Comparison of ENCODE assay signal across 8 cellular contexts in the genomic region with DNA sequence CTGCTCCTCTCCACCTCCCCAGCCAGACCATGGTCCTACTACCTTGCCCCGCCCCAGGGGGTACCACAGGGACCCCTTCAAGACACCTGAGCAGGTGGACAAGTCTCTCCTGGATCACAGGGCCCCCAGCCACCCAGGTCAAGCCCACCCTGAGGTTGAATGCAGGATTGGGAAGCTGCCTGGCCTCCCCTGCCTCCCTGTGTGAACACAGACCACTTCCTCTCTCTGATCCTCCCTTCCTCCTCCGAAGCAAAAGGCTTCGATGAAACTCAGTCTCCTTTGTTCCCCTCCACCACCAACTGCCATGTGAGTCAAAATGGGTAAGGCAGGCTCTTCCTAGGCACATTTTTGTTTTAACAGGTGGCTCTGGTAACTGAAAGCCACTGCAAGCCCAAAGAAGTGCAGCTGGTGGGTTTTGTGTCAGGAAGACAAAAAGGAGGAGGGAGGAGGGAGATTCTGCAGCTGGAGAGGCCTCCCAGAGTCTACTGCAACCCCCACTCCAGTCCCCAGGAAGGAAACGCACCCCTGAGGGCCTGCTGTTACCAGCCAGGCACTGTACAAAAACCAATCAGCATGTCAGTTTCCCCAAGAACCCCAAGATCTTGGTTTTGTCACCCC. TPM values are rescaled to one million over a fixed set of nuclear protein-coding genes. Genes with fewer than 3 reads are reported as not detected.
DNase-seq lines count a peak whose midpoint lies in the region; ATAC-seq, FAIRE-seq and TF ChIP-seq lines count a peak whose summit lies in the region.

No MANE protein-coding gene starts in this region.

- H3K4me1 ChIP-seq in CD8-positive, alpha-beta T cell (ENCODE audit: insufficient read depth, low read length), result peaks cover 96% of the 10 kb centered on the region
- H3K4me1 ChIP-seq in GM12878 (ENCODE audit: control insufficient read depth, insufficient read depth, low read length), result peaks cover 89% of the 10 kb centered on the region

- peaks cover 72% of the 10 kb centered on the region for H3K79me2 ChIP-seq in GM12878 (ENCODE audit: control insufficient read depth, insufficient read depth, low read length)

- 0% methylated on average over 4 of the region's 4 CpGs for WGBS in GM12878 (ENCODE audit: insufficient coverage, insufficient replicate concordance, low lambda C conversion rate, missing lambda C conversion rate)

- peak; percentile 50 to 58; a peak in 3 of 4 replicates for TF ChIP-seq EP300 in GM12878 (IDR thresholded peaks at IDR 0.05; ENCODE audit: borderline replicate concordance in 1 of 2, control insufficient read depth in 1 of 2, low read depth in 2 of 2, low read length in 2 of 2)

- peaks cover 90% of the 10 kb centered on the region for H3K4me1 Mint-ChIP-seq in CD8-positive, alpha-beta T cell (ENCODE audit: low read depth)

- SMC1A ChIA-PET in GM12878 (lab: Charles Lee; ENCODE audit: uncharacterized antibody, unreplicated experiment), result interaction anchor here (0.7 to 6.9 kb wide), 13 partner anchors 11 to 317 kb away, joined by 3 to 71 read pairs (median 4); partner anchors contain the start of gene PKIG

- H3K27ac ChIP-seq in CD8-positive, alpha-beta T cell (ENCODE audit: low read depth, low read length), result peak overlapping the region; percentile 36
- peak overlapping the region; percentile 99 for H3K27ac ChIP-seq in GM12878 (ENCODE audit: control insufficient read depth, insufficient read depth)

- H4K20me1 ChIP-seq in GM12878 (ENCODE audit: control insufficient read depth, insufficient read depth), result no peaks in the 10 kb centered on the region

- intact Hi-C loops in CD8-positive, alpha-beta T cell (cut with DNase I, micrococcal nuclease), result loop anchor here in 1 of 2 experiments (10.0 kb wide), 1 partner anchor 431 kb away; the partner anchor contains the start of gene OSER1
- intact Hi-C loops in GM12878 (cut with micrococcal nuclease; ENCODE audit: unreplicated experiment), result loop anchor here (2.0 kb wide), 2 partner anchors 37 to 63 kb away; partner anchors contain the start of gene PKIG

- H3K27ac Mint-ChIP-seq in CD8-positive, alpha-beta T cell, result peak overlapping the region; percentile 94

- H3K36me3 Mint-ChIP-seq in CD8-positive, alpha-beta T cell, result no peaks in the 10 kb centered on the region

- H3K4me3 ChIP-seq in CD8-positive, alpha-beta T cell (ENCODE audit: low read depth, low read length), result peak overlapping the region; percentile 30
- peak overlapping the region; percentile 55 for H3K4me3 ChIP-seq in GM12878

- peak; percentile 58 for TF ChIP-seq POLR2A in GM12878 (IDR thresholded peaks at IDR 0.05; ENCODE audit: low read depth, low read length)

- peak overlapping the region; percentile 55 for H3K9ac ChIP-seq in GM12878 (ENCODE audit: control insufficient read depth, insufficient read depth, low read length)

- DNase-seq in CD8-positive, alpha-beta T cell, result peak in 3 of 7 experiments; percentile 13 to 61 (median 27)
- DNase-seq in NCI-H2196 (lab: John Stamatoyannopoulos, UW; ENCODE audit: unreplicated experiment) (peak; percentile 69), GM12878 (ENCODE audit: low read depth, low spot score) (peak; percentile 90), NCI-H187 treated with DMSO at 0.1 percent for 48 hours (lab: John Stamatoyannopoulos, UW) (no peak)
- peak; percentile 47 for DNase-seq in stimulated activated CD8-positive, alpha-beta memory T cell treated with anti-CD3 and anti-CD28 coated beads, Interleukin-4, amount 100 ng/mL, for 48 hours

- no peaks in the 10 kb centered on the region for H3K9me3 ChIP-seq in CD8-positive, alpha-beta T cell (ENCODE audit: low read length)
- no peaks in the 10 kb centered on the region; the same call in 1 of the 3 replicates for H3K9me3 ChIP-seq in GM12878 (replicated peaks; ENCODE audit: control insufficient read depth, insufficient read depth, low read length)

- no peaks in the 10 kb centered on the region for H3K36me3 ChIP-seq in CD8-positive, alpha-beta T cell (ENCODE audit: insufficient read depth, low read length)
- 0 out of 4 replicates have a peak, but pooled peaks cover 0 to under 1% of the 10 kb centered on the region in 2 experiments for H3K36me3 ChIP-seq in GM12878 (ENCODE audit: control insufficient read depth in 2 of 2, insufficient read depth in 2 of 2, low read length in 1 of 2)

- POLR2A ChIA-PET in CD8-positive, alpha-beta T cell (lab: Charles Lee), result interaction anchor here (0.5 to 1.2 kb wide), 6 partner anchors 11 to 515 kb away, joined by 3 to 4 read pairs (median 3); no protein-coding TSS in a partner anchor
- POLR2A ChIA-PET in GM12878 (lab: Charles Lee), result interaction anchor here (0.8 to 4.2 kb wide), 8 partner anchors 16 to 325 kb away, joined by 3 to 32 read pairs (median 6); no protein-coding TSS in a partner anchor

- CTCF ChIA-PET in CD8-positive, alpha-beta T cell (lab: Charles Lee), result interaction anchor here (0.6 to 14.7 kb wide), 6 partner anchors 28 to 429 kb away, joined by 3 to 161 read pairs (median 4); no protein-coding TSS in a partner anchor
- CTCF ChIA-PET in GM12878 (lab: Yijun Ruan, JAX), result interaction anchor here (0.8 to 8.5 kb wide), 7 partner anchors 13 to 70 kb away, joined by 3 to 134 read pairs (median 10); no protein-coding TSS in a partner anchor

- ATAC-seq in CD8-positive, alpha-beta T cell, result no peak
- ATAC-seq in GM19397 (IDR thresholded peaks at IDR 0.05; ENCODE audit: unreplicated experiment) (peak; percentile 29), GM12878 (peak; percentile 43), HG03045 (IDR thresholded peaks at IDR 0.05; ENCODE audit: unreplicated experiment) (no peak), GM19463 (IDR thresholded peaks at IDR 0.05; ENCODE audit: unreplicated experiment) (no peak)

- TF ChIP-seq RAD21 in GM12878 (IDR thresholded peaks at IDR 0.05; ENCODE audit: insufficient read depth, low read depth, low read length), result no peak

- no TSS peak for BruUV-seq in GM12878 (replicated peaks; lab: Mats Ljungman, UMichigan)

- no peaks in the 10 kb centered on the region for H3K27me3 Mint-ChIP-seq in CD8-positive, alpha-beta T cell (ENCODE audit: low read depth)

- 0 out of 2 replicates have a peak overlapping the region, but pooled peaks have one; percentile 10 for H2AFZ ChIP-seq in GM12878 (ENCODE audit: control insufficient read depth, low read depth, low read length)

- FAIRE-seq in GM12878 (lab: Jason Lieb, UNC), result peak; percentile 41

- H3K9me3 Mint-ChIP-seq in CD8-positive, alpha-beta T cell, result no peaks in the 10 kb centered on the region

- peak overlapping the region; percentile 95 for H3K4me2 ChIP-seq in GM12878 (ENCODE audit: control insufficient read depth, insufficient read depth)

- no peak for TF ChIP-seq CTCF in CD8-positive, alpha-beta T cell (IDR thresholded peaks at IDR 0.05)
- TF ChIP-seq CTCF in GM12878 (IDR thresholded peaks at IDR 0.05 in 2 of 3, conservative IDR thresholded peaks at IDR 0.05 in 1 of 3; ENCODE audit: control insufficient read depth in 2 of 3, extremely low read depth in 1 of 3, insufficient read depth in 1 of 3, low read depth in 3 of 3, low read length in 3 of 3), result no peak

- in situ Hi-C loops in GM12878 (cut with MboI), result no loop called here

- H3K27me3 ChIP-seq in CD8-positive, alpha-beta T cell (ENCODE audit: insufficient read depth, low read length), result no peaks in the 10 kb centered on the region
- H3K27me3 ChIP-seq in GM12878 (replicated peaks in 1 of 2; ENCODE audit: control insufficient read depth in 2 of 2, insufficient read depth in 2 of 2, low read length in 1 of 2), result no peaks in the 10 kb centered on the region

- RAD21 ChIA-PET in GM12878 (lab: Charles Lee; ENCODE audit: unreplicated experiment), result interaction anchor here (0.8 to 5.0 kb wide), 12 partner anchors 14 to 170 kb away, joined by 3 to 47 read pairs (median 4); partner anchors contain the start of gene PKIG

- peak overlapping the region; percentile 56 for H3K4me3 Mint-ChIP-seq in CD8-positive, alpha-beta T cell

TF ChIP-seq in GM12878, 131 proteins besides CTCF, POLR2A, EP300 and RAD21 (continues in another document):
- TF ChIP-seq PAX5 (IDR thresholded peaks at IDR 0.05; ENCODE audit: borderline replicate concordance, low read depth, low read length), result no peak; the same call in 1 of the 2 replicates
- TF ChIP-seq, protein P1, sequence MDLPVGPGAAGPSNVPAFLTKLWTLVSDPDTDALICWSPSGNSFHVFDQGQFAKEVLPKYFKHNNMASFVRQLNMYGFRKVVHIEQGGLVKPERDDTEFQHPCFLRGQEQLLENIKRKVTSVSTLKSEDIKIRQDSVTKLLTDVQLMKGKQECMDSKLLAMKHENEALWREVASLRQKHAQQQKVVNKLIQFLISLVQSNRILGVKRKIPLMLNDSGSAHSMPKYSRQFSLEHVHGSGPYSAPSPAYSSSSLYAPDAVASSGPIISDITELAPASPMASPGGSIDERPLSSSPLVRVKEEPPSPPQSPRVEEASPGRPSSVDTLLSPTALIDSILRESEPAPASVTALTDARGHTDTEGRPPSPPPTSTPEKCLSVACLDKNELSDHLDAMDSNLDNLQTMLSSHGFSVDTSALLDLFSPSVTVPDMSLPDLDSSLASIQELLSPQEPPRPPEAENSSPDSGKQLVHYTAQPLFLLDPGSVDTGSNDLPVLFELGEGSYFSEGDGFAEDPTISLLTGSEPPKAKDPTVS (IDR thresholded peaks at IDR 0.05; ENCODE audit: low read depth, low read length), result no peak

RNA-seq across cellular contexts. Expression of gene ADA, which starts 5.4 kb away (rescaled TPM):
- total RNA-seq in CD8-positive, alpha-beta T cell, result 10 to 100 TPM; 27.9 to 30.2 TPM
- 51.8 and 52.9 TPM in 2 replicates for total RNA-seq in GM12878 (2013; cell fraction: nucleolus; rRNA removed)
- 74.6 and 78.6 TPM in 2 replicates for total RNA-seq in GM12878 (2014; rRNA removed)
- 69.1 and 69.5 TPM in 2 replicates for total RNA-seq in GM12878 (2014; rRNA removed; fragmentation: Illumina TruSeq; extraction: Trizol)
- total RNA-seq in GM12878 (2021), result 99.0 and 105 TPM in 2 replicates
- polyA plus RNA-seq in GM12878 (2011; ENCODE audit: low read depth), result 54.0 TPM
- 88.9 and 129 TPM in 2 replicates for polyA plus RNA-seq in GM12878 (2011; rRNA removed)
- polyA plus RNA-seq in GM12878 (2011; cell fraction: cytosol; rRNA removed), result 142 and 175 TPM in 2 replicates
- polyA plus RNA-seq in GM12878 (2011; cell fraction: nucleus; rRNA removed), result 152 and 179 TPM in 2 replicates
- 58.7 and 86.7 TPM in 2 replicates for polyA plus RNA-seq in GM12878 (2012)
- polyA plus RNA-seq in GM12878 (2014; fragmentation: Illumina TruSeq; extraction: Trizol), result 71.6 and 82.7 TPM in 2 replicates
- 10 to 100 TPM; 40.9 to 70.6 TPM for polyA plus RNA-seq in GM12878 (2014; fragmentation: Nextera tagmentation; extraction: Ambion mirVana)
- polyA plus RNA-seq in GM12878 (2014; rRNA removed), result 122 and 125 TPM in 2 replicates
- 100 to 1,000 TPM; 189 to 217 TPM for polyA plus RNA-seq in GM12878 (2016; fragmentation: Nextera tagmentation; extraction: Ambion mirVana)
- polyA minus RNA-seq in GM12878 (2011; rRNA and poly(A)+ RNA removed), result 75.2 and 93.0 TPM in 2 replicates
- polyA minus RNA-seq in GM12878 (2011; cell fraction: cytosol; rRNA and poly(A)+ RNA removed), result 21.2 and 28.5 TPM in 2 replicates
- 21.6 and 28.6 TPM in 2 replicates for polyA minus RNA-seq in GM12878 (2011; cell fraction: nucleus; rRNA and poly(A)+ RNA removed)

Comparison
In these comparisons a context has a peak if more than half of its experiments do, and no peak if none do; other contexts are left out.
1. ATAC-seq: peak in GM19397 (single experiment) and GM12878 (single experiment); none in CD8-positive, alpha-beta T cell (single experiment), HG03045 (single experiment) and GM19463 (single experiment).